ENCODE assay signal across 7 cellular contexts in the genomic region with DNA sequence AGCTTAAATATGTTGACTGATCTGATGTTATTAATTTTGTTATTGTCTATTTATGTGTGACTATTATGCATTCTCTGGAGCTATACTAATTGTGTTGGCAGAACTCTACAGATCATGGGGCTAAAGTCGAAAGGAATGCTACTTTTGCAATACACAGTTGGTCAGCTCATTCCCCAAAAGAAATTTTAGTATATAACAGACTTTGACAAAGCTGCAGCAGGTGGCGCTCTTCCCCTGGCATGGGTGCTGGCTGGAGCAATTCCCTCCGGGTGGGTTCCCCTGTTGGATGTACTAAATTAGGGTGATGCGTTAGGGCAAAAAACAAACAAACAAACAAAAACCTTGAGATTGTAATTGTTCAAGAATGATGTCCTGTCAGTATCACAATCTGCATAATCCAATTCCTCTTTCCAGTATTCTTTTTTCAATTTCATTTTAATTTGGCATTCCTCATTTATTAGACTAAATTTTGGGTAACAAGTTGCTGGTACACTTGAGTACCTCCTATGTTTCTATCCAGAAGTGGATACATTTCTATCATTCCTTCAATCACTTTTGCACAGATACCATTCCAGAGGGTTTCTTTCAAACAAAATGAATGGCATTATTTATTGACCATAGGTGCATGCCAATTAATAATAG.
DNase-seq lines count a peak whose midpoint lies in the region; ATAC-seq and TF ChIP-seq lines count a peak whose summit lies in the region.

No MANE protein-coding gene starts in this region.

- ATAC-seq in GM21390 (IDR thresholded peaks at IDR 0.05; ENCODE audit: unreplicated experiment): peak; percentile 63
- ATAC-seq in left ventricle myocardium superior: no peak

- no peak overlapping the region for H3K4me3 ChIP-seq in WERI-Rb-1 (ENCODE audit: low read depth, low read length)

- intact Hi-C loops in left ventricle myocardium superior (cut with micrococcal nuclease): no loop called here

- DNase-seq in ELR (ENCODE audit: low read depth) (peak; percentile 66), NCI-H1092 treated with DMSO at 0.1 percent for 48 hours (lab: John Stamatoyannopoulos, UW) (peak; percentile 75), WERI-Rb-1 (peak; percentile 41), left ventricle myocardium superior (peak; percentile 38), superior temporal gyrus (ENCODE audit: extremely low spot score) (peak; percentile 48), DMS79 (lab: John Stamatoyannopoulos, UW) (no peak)

- no peaks in the 10 kb centered on the region for H3K27me3 ChIP-seq in WERI-Rb-1 (ENCODE audit: insufficient read depth, low read depth, severe bottlenecking)

- peak; percentile 54 for TF ChIP-seq CTCF in WERI-Rb-1 (IDR thresholded peaks at IDR 0.05; ENCODE audit: low read depth, low read length)

- no peaks in the 10 kb centered on the region for H3K36me3 ChIP-seq in WERI-Rb-1

- H3K27ac ChIP-seq in WERI-Rb-1: no peak overlapping the region

- H3K9me3 ChIP-seq in WERI-Rb-1 (ENCODE audit: severe bottlenecking): no peaks in the 10 kb centered on the region
